14 cellular contexts compared by ENCODE assay signal in genomic region chr10:49139000-49139865, GRCh38. TPM values are rescaled to one million over a fixed set of nuclear protein-coding genes. Genes with fewer than 3 reads are reported as not detected.
DNase-seq lines count a peak whose midpoint lies in the region; ATAC-seq and TF ChIP-seq lines count a peak whose summit lies in the region.
"Had no signal": no experiment of that assay in that cellular context is flagged by ENCODE, and none has a peak within 500 bp of the region (broad histone marks: within the 10 kb centered on the region; RNA-seq: fewer than 3 reads in every experiment).

No MANE protein-coding gene starts in this region.

- H3K9me3 ChIP-seq in muscle layer of duodenum (ENCODE audit: control insufficient read depth in 1 of 2, low read length in 2 of 2): no peaks in the 10 kb centered on the region

- peaks cover 5% of the 10 kb centered on the region for H3K27me3 Mint-ChIP-seq in chondrocyte (ENCODE audit: low read depth)
- peaks cover 8% of the 10 kb centered on the region for H3K27me3 Mint-ChIP-seq in activated T-helper 1 cell treated with anti-CD3 and anti-CD28 coated beads, Interleukin-12 subunit alpha, Interleukin-12 subunit beta, Interleukin-2, Interleukin-4 antibody, amounts not matched to agents 30 ng/mL and 10 ng/mL and 1 ng/mL, durations not matched to agents 14 hours and 24 hours and 36 hours (ENCODE audit: insufficient read depth)

- H3K9me3 Mint-ChIP-seq in chondrocyte (ENCODE audit: low read depth): peaks cover 8% of the 10 kb centered on the region
- no peaks in the 10 kb centered on the region for H3K9me3 Mint-ChIP-seq in activated T-helper 1 cell treated with anti-CD3 and anti-CD28 coated beads, Interleukin-12 subunit alpha, Interleukin-12 subunit beta, Interleukin-2, Interleukin-4 antibody, amounts not matched to agents 30 ng/mL and 10 ng/mL and 1 ng/mL, durations not matched to agents 14 hours and 24 hours and 36 hours

- H3K4me3 ChIP-seq in AG10803 (ENCODE audit: low read length): peak overlapping the region; percentile 17
- no peak overlapping the region for H3K4me3 ChIP-seq in muscle layer of duodenum (ENCODE audit: low read depth in 1 of 2, low read length in 2 of 2)
- H3K4me3 ChIP-seq: dorsolateral prefrontal cortex had no signal

- peaks cover 0 to 5% of the 10 kb centered on the region in 2 donors for H3K36me3 ChIP-seq in muscle layer of duodenum (ENCODE audit: control insufficient read depth in 1 of 2, insufficient read depth in 2 of 2, low read length in 2 of 2)

- peaks cover 23% of the 10 kb centered on the region for H3K4me1 Mint-ChIP-seq in chondrocyte (ENCODE audit: low read depth)
- H3K4me1 Mint-ChIP-seq in activated T-helper 1 cell treated with anti-CD3 and anti-CD28 coated beads, Interleukin-12 subunit alpha, Interleukin-12 subunit beta, Interleukin-2, Interleukin-4 antibody, amounts not matched to agents 30 ng/mL and 10 ng/mL and 1 ng/mL, durations not matched to agents 14 hours and 24 hours and 36 hours (ENCODE audit: low read depth): no peaks in the 10 kb centered on the region

- intact Hi-C loops in activated T-helper 1 cell treated with anti-CD3 and anti-CD28 coated beads, Interleukin-12 subunit alpha, Interleukin-12 subunit beta, Interleukin-2, Interleukin-4 antibody, amounts not matched to agents 30 ng/mL and 10 ng/mL and 1 ng/mL, durations not matched to agents 14 hours and 24 hours and 36 hours (cut with micrococcal nuclease): no loop called here

- peaks cover 0 to 8% of the 10 kb centered on the region in 2 donors for H3K4me1 ChIP-seq in muscle layer of duodenum (ENCODE audit: control insufficient read depth in 1 of 2, insufficient read depth in 2 of 2, low read length in 2 of 2)

- peak overlapping the region; percentile 78 for H3K27ac Mint-ChIP-seq in chondrocyte (ENCODE audit: unreplicated experiment)
- no peak overlapping the region for H3K27ac Mint-ChIP-seq in activated T-helper 1 cell treated with anti-CD3 and anti-CD28 coated beads, Interleukin-12 subunit alpha, Interleukin-12 subunit beta, Interleukin-2, Interleukin-4 antibody, amounts not matched to agents 30 ng/mL and 10 ng/mL and 1 ng/mL, durations not matched to agents 14 hours and 24 hours and 36 hours
- H3K27ac Mint-ChIP-seq: activated CD8-positive, alpha-beta memory T cell treated with anti-CD3 and anti-CD28 coated beads, Interleukin-2, amount 10 ng/mL, durations not matched to agents 7 days and 5 days had no signal

- H3K27ac ChIP-seq in muscle layer of duodenum (ENCODE audit: low read length): peak overlapping the region; percentile 24

- no peaks in the 10 kb centered on the region for H3K36me3 Mint-ChIP-seq in chondrocyte (ENCODE audit: low read depth)
- no peaks in the 10 kb centered on the region for H3K36me3 Mint-ChIP-seq in activated T-helper 1 cell treated with anti-CD3 and anti-CD28 coated beads, Interleukin-12 subunit alpha, Interleukin-12 subunit beta, Interleukin-2, Interleukin-4 antibody, amounts not matched to agents 30 ng/mL and 10 ng/mL and 1 ng/mL, durations not matched to agents 14 hours and 24 hours and 36 hours (ENCODE audit: low read depth)
- H3K36me3 Mint-ChIP-seq: activated CD8-positive, alpha-beta memory T cell treated with anti-CD3 and anti-CD28 coated beads, Interleukin-2, amount 10 ng/mL, durations not matched to agents 7 days and 5 days had no signal

- TF ChIP-seq CTCF in AG10803 (conservative IDR thresholded peaks at IDR 0.05; ENCODE audit: low read length) (no peak), chondrocyte (IDR thresholded peaks at IDR 0.05) (no peak)

- no peak overlapping the region for H3K4me3 Mint-ChIP-seq in chondrocyte (ENCODE audit: unreplicated experiment)
- no peak overlapping the region for H3K4me3 Mint-ChIP-seq in activated T-helper 1 cell treated with anti-CD3 and anti-CD28 coated beads, Interleukin-12 subunit alpha, Interleukin-12 subunit beta, Interleukin-2, Interleukin-4 antibody, amounts not matched to agents 30 ng/mL and 10 ng/mL and 1 ng/mL, durations not matched to agents 14 hours and 24 hours and 36 hours
- H3K4me3 Mint-ChIP-seq: activated CD8-positive, alpha-beta memory T cell treated with anti-CD3 and anti-CD28 coated beads, Interleukin-2, amount 10 ng/mL, durations not matched to agents 7 days and 5 days had no signal

- H3K27me3 ChIP-seq in muscle layer of duodenum (ENCODE audit: low read depth, low read length): no peaks in the 10 kb centered on the region
- H3K27me3 ChIP-seq: dorsolateral prefrontal cortex had no signal

- DNase-seq in AG10803 (ENCODE audit: low read depth): peak; percentile 92
- peak; percentile 88 for DNase-seq in M059J (ENCODE audit: low read depth)
- DNase-seq in chondrocyte (ENCODE audit: low spot score): no peak
- DNase-seq in NCI-H2107 (lab: John Stamatoyannopoulos, UW): no peak
- no peak for DNase-seq in ureter (ENCODE audit: low spot score)
- DNase-seq in activated T-helper 1 cell treated with anti-CD3 and anti-CD28 coated beads, Interleukin-12 subunit alpha, Interleukin-12 subunit beta, Interleukin-2, Interleukin-4 antibody, amounts not matched to agents 30 ng/mL and 10 ng/mL and 1 ng/mL, durations not matched to agents 14 hours and 24 hours and 36 hours (ENCODE audit: low spot score): no peak
- DNase-seq: DMS53; dorsolateral prefrontal cortex; stimulated activated CD4-positive, alpha-beta T cell treated with anti-CD3 and anti-CD28 coated beads, Interleukin-4, amount 100 ng/mL, for 4 hours had no signal

- no peak for ATAC-seq in HG03045 (IDR thresholded peaks at IDR 0.05; ENCODE audit: unreplicated experiment)
- ATAC-seq: activated CD8-positive, alpha-beta memory T cell treated with anti-CD3 and anti-CD28 coated beads, Interleukin-2, amount 10 ng/mL, durations not matched to agents 7 days and 5 days; Panc1 had no signal

RNA-seq across cellular contexts. Expression of gene FAM170B, which starts 5.4 kb away (rescaled TPM):
- not detected in 2 replicates for total RNA-seq in M059J (2014; rRNA removed; shearing (Covaris generic))
- total RNA-seq in chondrocyte (not detected in 3 replicates), ureter (not detected)
- not detected in 2 replicates for total RNA-seq in activated T-helper 1 cell treated with anti-CD3 and anti-CD28 coated beads, Interleukin-12 subunit alpha, Interleukin-12 subunit beta, Interleukin-2, Interleukin-4 antibody, amounts not matched to agents 30 ng/mL and 10 ng/mL and 1 ng/mL, durations not matched to agents 14 hours and 24 hours and 36 hours
- total RNA-seq: activated CD8-positive, alpha-beta memory T cell treated with anti-CD3 and anti-CD28 coated beads, Interleukin-2, amount 10 ng/mL, durations not matched to agents 7 days and 5 days; liver had no signal

RNA-seq across cellular contexts. Expression of gene VSTM4, which starts 23.9 kb away (rescaled TPM):
- 0.10 TPM in 1 of 2 replicates, not detected in the other for total RNA-seq in M059J (2014; rRNA removed; shearing (Covaris generic))
- total RNA-seq in chondrocyte (4.6 to 7.2 TPM (median 6.4 TPM) in 3 replicates), ureter (16.0 TPM)
- 0.20 and 0.23 TPM in 2 replicates for total RNA-seq in activated T-helper 1 cell treated with anti-CD3 and anti-CD28 coated beads, Interleukin-12 subunit alpha, Interleukin-12 subunit beta, Interleukin-2, Interleukin-4 antibody, amounts not matched to agents 30 ng/mL and 10 ng/mL and 1 ng/mL, durations not matched to agents 14 hours and 24 hours and 36 hours

RNA-seq across cellular contexts. Expression of gene TMEM273, which starts 49.0 kb away (rescaled TPM):
- total RNA-seq in M059J (2014; rRNA removed; shearing (Covaris generic)): not detected in 2 replicates
- total RNA-seq in chondrocyte (not detected in 3 replicates), ureter (26.6 TPM)
- 16.2 and 16.7 TPM in 2 replicates for total RNA-seq in activated T-helper 1 cell treated with anti-CD3 and anti-CD28 coated beads, Interleukin-12 subunit alpha, Interleukin-12 subunit beta, Interleukin-2, Interleukin-4 antibody, amounts not matched to agents 30 ng/mL and 10 ng/mL and 1 ng/mL, durations not matched to agents 14 hours and 24 hours and 36 hours

Comparison
In these comparisons a context has a peak if more than half of its experiments do, and no peak if none do; other contexts are left out.
1. DNase-seq: peak in AG10803 (single experiment) and M059J (single experiment); none in chondrocyte (single experiment), NCI-H2107 (single experiment), ureter (single experiment) and activated T-helper 1 cell treated with anti-CD3 and anti-CD28 coated beads, Interleukin-12 subunit alpha, Interleukin-12 subunit beta, Interleukin-2, Interleukin-4 antibody, amounts not matched to agents 30 ng/mL and 10 ng/mL and 1 ng/mL, durations not matched to agents 14 hours and 24 hours and 36 hours (single experiment).
2. RNA of gene TMEM273, which starts 49.0 kb away (total RNA-seq): 26.6 TPM in ureter (single experiment) and 16.2 to 16.7 TPM in activated T-helper 1 cell treated with anti-CD3 and anti-CD28 coated beads, Interleukin-12 subunit alpha, Interleukin-12 subunit beta, Interleukin-2, Interleukin-4 antibody, amounts not matched to agents 30 ng/mL and 10 ng/mL and 1 ng/mL, durations not matched to agents 14 hours and 24 hours and 36 hours; not detected in M059J and not detected in chondrocyte; every median in the first group is over 10 times any median in the second.